8 cellular contexts compared by ENCODE assay signal in genomic region chr2:113138428-113139322, GRCh38. TPM values are rescaled to one million over a fixed set of nuclear protein-coding genes. Genes with fewer than 3 reads are reported as not detected.
DNase-seq lines count a peak whose midpoint lies in the region; ATAC-seq and TF ChIP-seq lines count a peak whose summit lies in the region.

No MANE protein-coding gene starts in this region.

- peak; percentile 75 to 77 for ATAC-seq in CD4-positive, CD25-positive, alpha-beta regulatory T cell (ENCODE audit: low read depth in 2 of 2)
- ATAC-seq in GM18870 (IDR thresholded peaks at IDR 0.05; ENCODE audit: unreplicated experiment), result peak; percentile 77
- no peak for ATAC-seq in GM19397 (IDR thresholded peaks at IDR 0.05; ENCODE audit: unreplicated experiment)

- H3K4me3 Mint-ChIP-seq in CD4-positive, CD25-positive, alpha-beta regulatory T cell, result peak overlapping the region in 3 of 4 donors; percentile 75 to 81 (median 77)

- intact Hi-C loops in left ventricle myocardium inferior (cut with micrococcal nuclease), result loop anchor here (5.0 kb wide), 1 partner anchor 234 kb away; no protein-coding TSS in a partner anchor

- peak; percentile 46 to 87 (median 81) for DNase-seq in CD4-positive, CD25-positive, alpha-beta regulatory T cell
- peak; percentile 76 for DNase-seq in KG1 (lab: John Stamatoyannopoulos, UW)
- DNase-seq in RPMI7951 (ENCODE audit: low read depth), result peak; percentile 70
- peak; percentile 90 for DNase-seq in adipocyte (ENCODE audit: low read depth)
- DNase-seq in left ventricle myocardium inferior, result no peak
- DNase-seq in retinal pigment epithelial cell (ENCODE audit: low read depth), result peak; percentile 19

- H3K36me3 ChIP-seq in CD4-positive, CD25-positive, alpha-beta regulatory T cell (ENCODE audit: control insufficient read depth, insufficient read depth, low read length), result no peaks in the 10 kb centered on the region
- H3K36me3 ChIP-seq in adipocyte (ENCODE audit: control insufficient read depth, insufficient read depth, low read length, severe bottlenecking) (no peaks in the 10 kb centered on the region), left ventricle myocardium inferior (no peaks in the 10 kb centered on the region)

- peak overlapping the region; percentile 33 for H3K4me3 ChIP-seq in CD4-positive, CD25-positive, alpha-beta regulatory T cell (ENCODE audit: low read depth, low read length)
- H3K4me3 ChIP-seq in adipocyte (ENCODE audit: low read length) (no peak overlapping the region), left ventricle myocardium inferior (no peak overlapping the region), retinal pigment epithelial cell (ENCODE audit: low read length) (no peak overlapping the region)

- no peaks in the 10 kb centered on the region for H3K9me3 ChIP-seq in CD4-positive, CD25-positive, alpha-beta regulatory T cell (ENCODE audit: control insufficient read depth in 2 of 2, low read length in 2 of 2)
- H3K9me3 ChIP-seq in adipocyte (ENCODE audit: control insufficient read depth, low read length) (no peaks in the 10 kb centered on the region), left ventricle myocardium inferior (replicated peaks) (no peaks in the 10 kb centered on the region)

- no peaks in the 10 kb centered on the region for H3K9me3 Mint-ChIP-seq in CD4-positive, CD25-positive, alpha-beta regulatory T cell

- H3K27ac ChIP-seq in CD4-positive, CD25-positive, alpha-beta regulatory T cell (ENCODE audit: insufficient read depth, low read length, poor library complexity, severe bottlenecking), result no peak overlapping the region
- H3K27ac ChIP-seq in left ventricle myocardium inferior (replicated peaks), result no peak overlapping the region

- H3K27ac Mint-ChIP-seq in CD4-positive, CD25-positive, alpha-beta regulatory T cell, result peak overlapping the region; percentile 66 to 79 (median 78)

- no peaks in the 10 kb centered on the region for H3K36me3 Mint-ChIP-seq in CD4-positive, CD25-positive, alpha-beta regulatory T cell

- H3K4me1 ChIP-seq in CD4-positive, CD25-positive, alpha-beta regulatory T cell (ENCODE audit: control insufficient read depth, insufficient read depth, low read length, poor library complexity, severe bottlenecking), result peaks cover 11% of the 10 kb centered on the region
- peaks cover 4% of the 10 kb centered on the region for H3K4me1 ChIP-seq in adipocyte (ENCODE audit: control insufficient read depth, insufficient read depth, low read length)
- no peaks in the 10 kb centered on the region for H3K4me1 ChIP-seq in left ventricle myocardium inferior

- TF ChIP-seq CTCF in left ventricle myocardium inferior (IDR thresholded peaks at IDR 0.05; ENCODE audit: borderline replicate concordance), result peak; percentile 80
- peak; percentile 79 for TF ChIP-seq CTCF in retinal pigment epithelial cell (conservative IDR thresholded peaks at IDR 0.05; ENCODE audit: low read depth, low read length)

- H3K9ac ChIP-seq in adipocyte (ENCODE audit: low read length), result no peak overlapping the region

- H3K27me3 ChIP-seq in CD4-positive, CD25-positive, alpha-beta regulatory T cell (ENCODE audit: control insufficient read depth, insufficient read depth, low read length), result no peaks in the 10 kb centered on the region
- H3K27me3 ChIP-seq in adipocyte (replicated peaks; ENCODE audit: control insufficient read depth, insufficient read depth, low read length) (no peaks in the 10 kb centered on the region), left ventricle myocardium inferior (ENCODE audit: low read depth) (no peaks in the 10 kb centered on the region)

- H3K4me1 Mint-ChIP-seq in CD4-positive, CD25-positive, alpha-beta regulatory T cell, result peaks cover 0 to 21% (median 14%) of the 10 kb centered on the region in 4 donors

- no peaks in the 10 kb centered on the region for H3K27me3 Mint-ChIP-seq in CD4-positive, CD25-positive, alpha-beta regulatory T cell

RNA-seq across cellular contexts. Expression of gene IL1RN, which starts 11.3 kb away (rescaled TPM):
- total RNA-seq in CD4-positive, CD25-positive, alpha-beta regulatory T cell, result not detected
- polyA plus RNA-seq in CD4-positive, CD25-positive, alpha-beta regulatory T cell, result under 1 TPM in 2 of 4 donors, not detected in 2; 0.23 to 0.59 TPM
- 0.48 TPM in 1 of 2 replicates, not detected in the other for total RNA-seq in RPMI7951 (2014; rRNA removed; shearing (Covaris generic))
- total RNA-seq in left ventricle myocardium inferior, result 0.33 TPM

RNA-seq across cellular contexts. Expression of gene PSD4, which starts 35.1 kb away (rescaled TPM):
- total RNA-seq in CD4-positive, CD25-positive, alpha-beta regulatory T cell, result 124 TPM
- 10 to 100 TPM; 18.1 to 26.3 (median 20.7) TPM for polyA plus RNA-seq in CD4-positive, CD25-positive, alpha-beta regulatory T cell
- 2.5 and 5.9 TPM in 2 replicates for total RNA-seq in RPMI7951 (2014; rRNA removed; shearing (Covaris generic))
- total RNA-seq in left ventricle myocardium inferior, result 2.2 TPM

Comparison
In these comparisons a context has a peak if more than half of its experiments do, and no peak if none do; other contexts are left out.
1. RNA of gene PSD4, which starts 35.1 kb away (total RNA-seq): 124 TPM in CD4-positive, CD25-positive, alpha-beta regulatory T cell (single experiment); 2.5 to 5.9 TPM in RPMI7951 and 2.2 TPM in left ventricle myocardium inferior (single experiment); every median in the first group is over 10 times any median in the second.